26 cellular contexts compared by ENCODE assay signal in the genomic region with DNA sequence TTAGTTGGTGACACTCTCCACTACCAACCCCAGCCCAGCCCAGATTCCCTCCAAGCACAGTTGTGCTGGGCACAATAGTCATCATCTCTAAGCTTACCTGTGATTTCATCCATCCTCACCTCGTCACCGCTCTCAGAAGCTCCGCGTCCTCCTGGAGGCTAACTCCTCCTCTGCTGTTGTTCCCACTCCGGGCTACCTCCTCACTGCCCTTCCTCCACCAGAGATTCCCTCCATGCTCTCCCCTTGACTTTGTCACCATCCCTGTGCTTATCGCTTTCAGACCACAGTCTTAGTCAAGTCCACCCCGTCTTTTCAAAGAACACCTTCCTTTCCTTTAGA.
"Had no signal": no experiment of that assay in that cellular context is flagged by ENCODE, and none has a peak within 500 bp of the region (broad histone marks: within the 10 kb centered on the region; RNA-seq: fewer than 3 reads in every experiment).

No MANE protein-coding gene starts in this region.

- FAIRE-seq: bronchial epithelial cell, colon, small intestine had no signal

- ATAC-seq: activated CD8-positive, alpha-beta memory T cell treated with anti-CD3 and anti-CD28 coated beads, Interleukin-2, amount 10 ng/mL, durations not matched to agents 7 days and 5 days; activated CD8-positive, alpha-beta T cell treated with anti-CD3 and anti-CD28 coated beads, Interleukin-2, amount 10 ng/mL, durations not matched to agents 7 days and 5 days; activated naive CD4-positive, alpha-beta T cell treated with anti-CD3 and anti-CD28 coated beads, Interleukin-2, amount 50 U/mL, for 72 hours; gastrocnemius medialis; stimulated activated memory B cell treated with anti-CD40 and anti-IgM and Interleukin-4, amounts not matched to agents 10 μg/mL and 1 μg/mL and 100 μg/mL, for 72 hours; stimulated activated naive CD8-positive, alpha-beta T cell treated with anti-CD3 and anti-CD28 coated beads, Interleukin-15, amount 100 ng/mL, for 72 hours had no signal

- H3K9me3 ChIP-seq: gastrocnemius medialis, ovary, sigmoid colon, thyroid gland had no signal

- H3K36me3 ChIP-seq: gastrocnemius medialis, ovary, sigmoid colon, thyroid gland had no signal

- H3K27me3 Mint-ChIP-seq: activated B cell treated with CpG ODN at 0.5 μM for 24 hours; activated CD8-positive, alpha-beta memory T cell treated with anti-CD3 and anti-CD28 coated beads, Interleukin-2, amount 10 ng/mL, durations not matched to agents 7 days and 5 days; progenitor cell of endocrine pancreas; stimulated activated naive CD8-positive, alpha-beta T cell treated with anti-CD3 and anti-CD28 coated beads, Interleukin-15, amount 100 ng/mL, for 72 hours had no signal

- H3K27me3 ChIP-seq: gastrocnemius medialis, ovary, sigmoid colon, thyroid gland had no signal

- H3K27ac Mint-ChIP-seq: activated B cell treated with CpG ODN at 0.5 μM for 24 hours; activated CD8-positive, alpha-beta memory T cell treated with anti-CD3 and anti-CD28 coated beads, Interleukin-2, amount 10 ng/mL, durations not matched to agents 7 days and 5 days; activated CD8-positive, alpha-beta T cell treated with anti-CD3 and anti-CD28 coated beads, Interleukin-2, amount 10 ng/mL, durations not matched to agents 7 days and 5 days; activated naive CD4-positive, alpha-beta T cell treated with anti-CD3 and anti-CD28 coated beads, Interleukin-2, amount 50 U/mL, for 72 hours; natural killer cell; progenitor cell of endocrine pancreas; stimulated activated memory B cell treated with anti-CD40 and anti-IgM and Interleukin-4, amounts not matched to agents 10 μg/mL and 1 μg/mL and 100 μg/mL, for 72 hours had no signal

- H3K4me1 ChIP-seq: gastrocnemius medialis, sigmoid colon had no signal

- H3K27ac ChIP-seq: gastrocnemius medialis, ovary, sigmoid colon, thyroid gland had no signal

- H3K4me3 ChIP-seq: gastrocnemius medialis, ovary, sigmoid colon, thyroid gland had no signal

- H3K4me1 Mint-ChIP-seq: activated B cell treated with CpG ODN at 0.5 μM for 24 hours; activated CD8-positive, alpha-beta memory T cell treated with anti-CD3 and anti-CD28 coated beads, Interleukin-2, amount 10 ng/mL, durations not matched to agents 7 days and 5 days; stimulated activated memory B cell treated with anti-CD40 and anti-IgM and Interleukin-4, amounts not matched to agents 10 μg/mL and 1 μg/mL and 100 μg/mL, for 72 hours; stimulated activated naive CD8-positive, alpha-beta T cell treated with anti-CD3 and anti-CD28 coated beads, Interleukin-15, amount 100 ng/mL, for 72 hours had no signal

- H3K36me3 Mint-ChIP-seq: activated CD8-positive, alpha-beta memory T cell treated with anti-CD3 and anti-CD28 coated beads, Interleukin-2, amount 10 ng/mL, durations not matched to agents 7 days and 5 days; activated naive CD4-positive, alpha-beta T cell treated with anti-CD3 and anti-CD28 coated beads, Interleukin-2, amount 50 U/mL, for 72 hours; natural killer cell; stimulated activated memory B cell treated with anti-CD40 and anti-IgM and Interleukin-4, amounts not matched to agents 10 μg/mL and 1 μg/mL and 100 μg/mL, for 72 hours had no signal

- H3K9me3 Mint-ChIP-seq: activated B cell treated with CpG ODN at 0.5 μM for 24 hours; activated naive CD4-positive, alpha-beta T cell treated with anti-CD3 and anti-CD28 coated beads, Interleukin-2, amount 50 U/mL, for 72 hours; natural killer cell; stimulated activated naive CD8-positive, alpha-beta T cell treated with anti-CD3 and anti-CD28 coated beads, Interleukin-15, amount 100 ng/mL, for 72 hours had no signal

- H3K4me3 Mint-ChIP-seq: activated B cell treated with CpG ODN at 0.5 μM for 24 hours; activated CD8-positive, alpha-beta memory T cell treated with anti-CD3 and anti-CD28 coated beads, Interleukin-2, amount 10 ng/mL, durations not matched to agents 7 days and 5 days; activated CD8-positive, alpha-beta T cell treated with anti-CD3 and anti-CD28 coated beads, Interleukin-2, amount 10 ng/mL, durations not matched to agents 7 days and 5 days; natural killer cell; stimulated activated memory B cell treated with anti-CD40 and anti-IgM and Interleukin-4, amounts not matched to agents 10 μg/mL and 1 μg/mL and 100 μg/mL, for 72 hours; stimulated activated naive CD8-positive, alpha-beta T cell treated with anti-CD3 and anti-CD28 coated beads, Interleukin-15, amount 100 ng/mL, for 72 hours had no signal

- DNase-seq: activated B cell treated with CpG ODN at 0.5 μM for 24 hours; activated CD4-positive, alpha-beta T cell treated with anti-CD3 and anti-CD28 coated beads, Interleukin-2, amount 50 U/mL, for 1 hour; activated CD8-positive, alpha-beta memory T cell treated with anti-CD3 and anti-CD28 coated beads, Interleukin-2, amount 10 ng/mL, durations not matched to agents 7 days and 5 days; activated CD8-positive, alpha-beta T cell treated with anti-CD3 and anti-CD28 coated beads, Interleukin-2, amount 10 ng/mL, durations not matched to agents 7 days and 5 days; activated naive CD4-positive, alpha-beta T cell; activated T-cell treated with anti-CD3 and anti-CD28 coated beads, Interleukin-2, amount 50 U/mL, for 48 hours; effector CD8-positive, alpha-beta T cell; erythroblast; gastrocnemius medialis; glutamatergic neuron; islet precursor cell; natural killer cell; ovary; retina; small intestine; stimulated activated CD4-positive, alpha-beta T cell treated with anti-CD3 and anti-CD28 coated beads, Interleukin-4, amount 100 ng/mL, for 24 hours; stimulated activated naive CD8-positive, alpha-beta T cell treated with anti-CD3 and anti-CD28 coated beads, Interleukin-15, amount 100 ng/mL, for 72 hours; substantia nigra; T-helper 2 cell; thyroid gland had no signal
